Comparison of ENCODE assay signal across 26 cellular contexts in the genomic region with DNA sequence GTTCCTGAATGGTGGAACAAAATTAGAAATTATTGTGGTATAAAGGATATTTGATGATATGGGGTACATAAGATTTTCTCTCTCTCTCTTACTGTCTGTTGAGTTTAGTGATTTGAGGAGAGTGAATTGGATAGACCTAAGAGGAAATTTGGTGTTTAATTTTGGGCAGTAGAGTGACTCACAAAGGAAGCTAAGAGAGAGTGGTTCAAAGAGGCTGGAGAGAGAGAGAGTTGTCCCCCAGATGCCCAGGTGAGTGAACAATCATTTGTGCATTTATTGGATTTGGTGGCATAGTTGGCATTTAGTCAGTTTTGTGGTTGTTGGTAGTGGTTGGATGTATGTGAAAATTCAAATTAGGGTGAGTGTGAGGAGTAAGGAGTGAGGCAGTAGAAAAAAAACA.
"Had no signal": no experiment of that assay in that cellular context is flagged by ENCODE, and none has a peak within 500 bp of the region (broad histone marks: within the 10 kb centered on the region; RNA-seq: fewer than 3 reads in every experiment).

No MANE protein-coding gene starts in this region.

- DNase-seq: activated CD4-positive, alpha-beta memory T cell treated with anti-CD3 and anti-CD28 coated beads for 36 hours; activated CD4-positive, alpha-beta T cell treated with anti-CD3 and anti-CD28 coated beads for 1 hour; activated CD4-positive, alpha-beta T cell treated with anti-CD3 and anti-CD28 coated beads, Interleukin-2, amount 10 ng/mL, durations not matched to agents 24 days and 14 days; activated CD8-positive, alpha-beta memory T cell treated with anti-CD3 and anti-CD28 coated beads for 24 hours; activated naive CD4-positive, alpha-beta T cell treated with anti-CD3 and anti-CD28 coated beads, Interleukin-2, amount 50 U/mL, for 16 hours; activated T-cell treated with anti-CD3 and anti-CD28 coated beads, Interleukin-2, amount 50 U/mL, for 48 hours; amniotic stem cell; brain microvascular endothelial cell; cerebellar nuclear complex; Kasumi-1; KBM-7; NCI-H1048; NCI-H1417; NCI-H1930; NCI-H2107; NCI-H2171 treated with DMSO at 0.1 percent for 48 hours; NCI-H345; NCI-H510A; NCI-H526 treated with DMSO at 0.1 percent for 48 hours; NCI-H82; OCI-M1; SHP77; T-helper 17 cell; T-helper 9 cell had no signal

- H3K27me3 Mint-ChIP-seq: activated CD4-positive, alpha-beta memory T cell treated with anti-CD3 and anti-CD28 coated beads for 36 hours; activated CD4-positive, alpha-beta T cell treated with anti-CD3 and anti-CD28 coated beads, Interleukin-2, amount 10 ng/mL, durations not matched to agents 24 days and 14 days; T-helper 17 cell had no signal

- ATAC-seq: T-helper 17 cell, WTC11 had no signal

- H3K36me3 ChIP-seq: brain microvascular endothelial cell had no signal

- H3K27ac ChIP-seq: brain microvascular endothelial cell had no signal

- H3K9me3 Mint-ChIP-seq: activated CD4-positive, alpha-beta memory T cell treated with anti-CD3 and anti-CD28 coated beads for 36 hours; activated CD4-positive, alpha-beta T cell treated with anti-CD3 and anti-CD28 coated beads, Interleukin-2, amount 10 ng/mL, durations not matched to agents 24 days and 14 days; WTC11 had no signal

- FAIRE-seq: RCC 7860 had no signal

- H3K27ac Mint-ChIP-seq: activated CD4-positive, alpha-beta memory T cell treated with anti-CD3 and anti-CD28 coated beads for 36 hours; activated CD4-positive, alpha-beta T cell treated with anti-CD3 and anti-CD28 coated beads, Interleukin-2, amount 10 ng/mL, durations not matched to agents 24 days and 14 days; T-helper 17 cell; WTC11 had no signal

- H3K27me3 ChIP-seq: brain microvascular endothelial cell had no signal

- H3K4me3 Mint-ChIP-seq: activated CD4-positive, alpha-beta memory T cell treated with anti-CD3 and anti-CD28 coated beads for 36 hours; activated CD4-positive, alpha-beta T cell treated with anti-CD3 and anti-CD28 coated beads, Interleukin-2, amount 10 ng/mL, durations not matched to agents 24 days and 14 days; T-helper 17 cell; WTC11 had no signal

- H3K36me3 Mint-ChIP-seq: WTC11 had no signal
